16 cellular contexts compared by ENCODE assay signal in genomic region chr19:28472843-28473242, GRCh38.
DNase-seq lines count a peak whose midpoint lies in the region; ATAC-seq and TF ChIP-seq lines count a peak whose summit lies in the region.
"Had no signal": no experiment of that assay in that cellular context is flagged by ENCODE, and none has a peak within 500 bp of the region (broad histone marks: within the 10 kb centered on the region; RNA-seq: fewer than 3 reads in every experiment).

No MANE protein-coding gene starts in this region.

- no peaks in the 10 kb centered on the region for H3K79me2 ChIP-seq in OCI-LY3 (ENCODE audit: low read length)

- no peak overlapping the region for H3K9ac ChIP-seq in OCI-LY3 (ENCODE audit: low read length)

- intact Hi-C loops in left ventricle myocardium superior (cut with micrococcal nuclease): no loop called here
- intact Hi-C loops in stomach (cut with DNase I; ENCODE audit: low total_unique reads): loop anchor here (10.0 kb wide), 1 partner anchor 242 kb away; no protein-coding TSS in a partner anchor
- intact Hi-C loops in activated T-helper 2 cell treated with anti-CD3 and anti-CD28 coated beads, Interferon-gamma antibody, Interleukin-2, Interleukin-4, amounts not matched to agents 10 μg/mL and 5 μg/mL and 100 μg/mL, durations not matched to agents 14 hours and 24 hours and 36 hours (cut with micrococcal nuclease): no loop called here

- H3K27me3 Mint-ChIP-seq in activated naive CD8-positive, alpha-beta T cell treated with anti-CD3 and anti-CD28 coated beads for 36 hours: no peaks in the 10 kb centered on the region
- no peaks in the 10 kb centered on the region for H3K27me3 Mint-ChIP-seq in activated T-helper 2 cell treated with anti-CD3 and anti-CD28 coated beads, Interferon-gamma antibody, Interleukin-2, Interleukin-4, amounts not matched to agents 10 μg/mL and 5 μg/mL and 100 μg/mL, durations not matched to agents 14 hours and 24 hours and 36 hours (ENCODE audit: low read depth)

- H3K27ac ChIP-seq in OCI-LY3 (ENCODE audit: low read length) (no peak overlapping the region), stomach (no peak overlapping the region)
- H3K27ac ChIP-seq: esophagus muscularis mucosa, prostate gland had no signal

- DNase-seq in GF-D8 (lab: John Stamatoyannopoulos, UW): peak; percentile 85
- DNase-seq in left ventricle myocardium superior: peak; percentile 53
- peak; percentile 27 for DNase-seq in stomach
- no peak for DNase-seq in activated naive CD8-positive, alpha-beta T cell treated with anti-CD3 and anti-CD28 coated beads for 36 hours
- DNase-seq in activated T-helper 2 cell treated with anti-CD3 and anti-CD28 coated beads, Interferon-gamma antibody, Interleukin-2, Interleukin-4, amounts not matched to agents 10 μg/mL and 5 μg/mL and 100 μg/mL, durations not matched to agents 14 hours and 24 hours and 36 hours (ENCODE audit: low spot score): no peak
- DNase-seq: activated CD4-positive, alpha-beta T cell treated with anti-CD3 and anti-CD28 coated beads for 4 hours; activated naive CD4-positive, alpha-beta T cell treated with anti-CD3 and anti-CD28 coated beads, Interleukin-2, amount 50 U/mL, for 16 hours; CD4-positive, alpha-beta memory T cell; kidney; NCI-H2081 treated with DMSO at 0.1 percent for 48 hours; NCI-H82; T-helper 2 cell had no signal

- ATAC-seq in left ventricle myocardium superior: peak; percentile 56
- no peak for ATAC-seq in HG03025 (IDR thresholded peaks at IDR 0.05; ENCODE audit: low FRiP score, unreplicated experiment)

- H3K9me3 Mint-ChIP-seq in activated naive CD8-positive, alpha-beta T cell treated with anti-CD3 and anti-CD28 coated beads for 36 hours: no peaks in the 10 kb centered on the region
- no peaks in the 10 kb centered on the region for H3K9me3 Mint-ChIP-seq in activated T-helper 2 cell treated with anti-CD3 and anti-CD28 coated beads, Interferon-gamma antibody, Interleukin-2, Interleukin-4, amounts not matched to agents 10 μg/mL and 5 μg/mL and 100 μg/mL, durations not matched to agents 14 hours and 24 hours and 36 hours

- peaks cover 2% of the 10 kb centered on the region for H3K4me1 Mint-ChIP-seq in activated naive CD8-positive, alpha-beta T cell treated with anti-CD3 and anti-CD28 coated beads for 36 hours
- peaks cover 6% of the 10 kb centered on the region for H3K4me1 Mint-ChIP-seq in activated T-helper 2 cell treated with anti-CD3 and anti-CD28 coated beads, Interferon-gamma antibody, Interleukin-2, Interleukin-4, amounts not matched to agents 10 μg/mL and 5 μg/mL and 100 μg/mL, durations not matched to agents 14 hours and 24 hours and 36 hours (ENCODE audit: low read depth)

- H4K20me1 ChIP-seq in OCI-LY3 (ENCODE audit: insufficient read depth, low read length): no peaks in the 10 kb centered on the region

- no peak overlapping the region for H3K4me3 ChIP-seq in OCI-LY3 (ENCODE audit: low read length)
- H3K4me3 ChIP-seq in stomach: no peak overlapping the region
- H3K4me3 ChIP-seq: esophagus muscularis mucosa, prostate gland had no signal

- TF ChIP-seq POLR2A in stomach (IDR thresholded peaks at IDR 0.05): no peak

- no peak overlapping the region for H3K27ac Mint-ChIP-seq in activated naive CD8-positive, alpha-beta T cell treated with anti-CD3 and anti-CD28 coated beads for 36 hours
- no peak overlapping the region for H3K27ac Mint-ChIP-seq in activated T-helper 2 cell treated with anti-CD3 and anti-CD28 coated beads, Interferon-gamma antibody, Interleukin-2, Interleukin-4, amounts not matched to agents 10 μg/mL and 5 μg/mL and 100 μg/mL, durations not matched to agents 14 hours and 24 hours and 36 hours

- H3K27me3 ChIP-seq in OCI-LY3 (ENCODE audit: low read depth, low read length) (no peaks in the 10 kb centered on the region), stomach (peaks cover 0 to 5% (median 0%) of the 10 kb centered on the region in 3 donors)

- H3K36me3 ChIP-seq in OCI-LY3 (replicated peaks; ENCODE audit: low read depth, low read length) (no peaks in the 10 kb centered on the region), stomach (no peaks in the 10 kb centered on the region)
- H3K36me3 ChIP-seq: esophagus muscularis mucosa, prostate gland had no signal

- H3K9me3 ChIP-seq in OCI-LY3 (ENCODE audit: insufficient read depth, low read length) (no peaks in the 10 kb centered on the region), stomach (no peaks in the 10 kb centered on the region)
- H3K9me3 ChIP-seq: esophagus muscularis mucosa, prostate gland had no signal

- 0 out of 2 replicates have a peak overlapping the region, but pooled peaks have one; percentile 69 for H2AFZ ChIP-seq in OCI-LY3 (ENCODE audit: low read depth, low read length)

- no peak for TF ChIP-seq EP300 in stomach (IDR thresholded peaks at IDR 0.05)

- H3K4me3 Mint-ChIP-seq in activated naive CD8-positive, alpha-beta T cell treated with anti-CD3 and anti-CD28 coated beads for 36 hours: no peak overlapping the region
- H3K4me3 Mint-ChIP-seq in activated T-helper 2 cell treated with anti-CD3 and anti-CD28 coated beads, Interferon-gamma antibody, Interleukin-2, Interleukin-4, amounts not matched to agents 10 μg/mL and 5 μg/mL and 100 μg/mL, durations not matched to agents 14 hours and 24 hours and 36 hours (ENCODE audit: low read depth): no peak overlapping the region

- H3K4me2 ChIP-seq in OCI-LY3 (ENCODE audit: low read length): peak overlapping the region; percentile 23; the same call in 1 of the 2 replicates

- peaks cover 42% of the 10 kb centered on the region for H3K4me1 ChIP-seq in OCI-LY3 (ENCODE audit: low read length)
- H3K4me1 ChIP-seq in stomach: peaks cover 0 to 14% (median 3%) of the 10 kb centered on the region in 4 donors
- H3K4me1 ChIP-seq: esophagus muscularis mucosa, prostate gland had no signal

- TF ChIP-seq CTCF in OCI-LY3 (IDR thresholded peaks at IDR 0.05; ENCODE audit: low read depth, low read length) (no peak), stomach (IDR thresholded peaks at IDR 0.05) (no peak)

- no peaks in the 10 kb centered on the region for H3K36me3 Mint-ChIP-seq in activated naive CD8-positive, alpha-beta T cell treated with anti-CD3 and anti-CD28 coated beads for 36 hours
- H3K36me3 Mint-ChIP-seq in activated T-helper 2 cell treated with anti-CD3 and anti-CD28 coated beads, Interferon-gamma antibody, Interleukin-2, Interleukin-4, amounts not matched to agents 10 μg/mL and 5 μg/mL and 100 μg/mL, durations not matched to agents 14 hours and 24 hours and 36 hours (ENCODE audit: low read depth): no peaks in the 10 kb centered on the region
- H3K36me3 Mint-ChIP-seq: CD4-positive, alpha-beta memory T cell had no signal

- WGBS in stomach, 5 donors: 35 to 62% (median 51%) methylated on average over 7 of the region's 7 CpGs

Comparison
In these comparisons a context has a peak if more than half of its experiments do, and no peak if none do; other contexts are left out.
1. DNase-seq: peak in GF-D8 (single experiment), left ventricle myocardium superior (single experiment) and stomach (single experiment); none in activated naive CD8-positive, alpha-beta T cell treated with anti-CD3 and anti-CD28 coated beads for 36 hours (single experiment) and activated T-helper 2 cell treated with anti-CD3 and anti-CD28 coated beads, Interferon-gamma antibody, Interleukin-2, Interleukin-4, amounts not matched to agents 10 μg/mL and 5 μg/mL and 100 μg/mL, durations not matched to agents 14 hours and 24 hours and 36 hours (single experiment).